In the genomic region with DNA sequence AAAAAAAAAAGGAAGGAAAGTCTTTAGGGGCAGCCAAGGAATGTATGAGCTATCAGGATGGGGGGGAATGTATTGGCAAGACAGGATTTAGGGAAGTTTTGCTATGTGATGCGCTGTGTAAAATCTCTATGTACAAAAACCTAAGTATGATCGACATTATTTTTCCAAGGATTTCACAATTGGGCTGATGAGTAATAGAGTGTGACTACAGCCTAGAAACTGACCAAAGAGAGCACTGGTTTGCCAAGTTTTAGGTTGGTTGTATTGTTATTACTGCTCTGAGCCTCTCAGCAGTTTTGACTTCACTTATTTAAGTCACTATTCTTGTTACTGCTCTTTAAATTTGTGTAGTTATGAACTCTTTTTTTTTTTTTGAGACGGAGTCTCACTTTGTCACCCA, we compare ENCODE assay signal across 16 cellular contexts.
DNase-seq lines count a peak whose midpoint lies in the region; ATAC-seq and TF ChIP-seq lines count a peak whose summit lies in the region.
"Had no signal": no experiment of that assay in that cellular context is flagged by ENCODE, and none has a peak within 500 bp of the region (broad histone marks: within the 10 kb centered on the region; RNA-seq: fewer than 3 reads in every experiment).

No MANE protein-coding gene starts in this region.

- no peak overlapping the region for H2BK120ac ChIP-seq in mesenchymal stem cell (ENCODE audit: low read depth, low read length)

- no peak overlapping the region for H2BK5ac ChIP-seq in mesenchymal stem cell (ENCODE audit: low read depth, low read length, poor library complexity, severe bottlenecking)

- POLR2A ChIA-PET in PC-9 (lab: Charles Lee; ENCODE audit: unreplicated experiment), result no interaction called here

- no peaks in the 10 kb centered on the region for H3K4me1 Mint-ChIP-seq in nephron progenitor cell
- H3K4me1 Mint-ChIP-seq: activated naive CD8-positive, alpha-beta T cell treated with anti-CD3 and anti-CD28 coated beads, Interleukin-2, amount 10 ng/mL, durations not matched to agents 7 days and 5 days had no signal

- no peak overlapping the region for H3K9ac ChIP-seq in mesenchymal stem cell (ENCODE audit: low read length)
- H3K9ac ChIP-seq: BLaER1 had no signal

- H3K9me2 ChIP-seq in PC-9 (ENCODE audit: insufficient read depth), result no peaks in the 10 kb centered on the region

- DNase-seq in Daoy (ENCODE audit: low read depth) (peak; percentile 56), PC-9 (peak in 1 of 2 experiments; percentile 73), epithelial cell of esophagus (ENCODE audit: low read depth) (peak; percentile 89), mesenchymal stem cell (peak; percentile 6), lower lobe of right lung (no peak), nephron progenitor cell (no peak), GM20000 (ENCODE audit: low spot score) (no peak)
- DNase-seq: activated CD4-positive, CD25-positive, alpha-beta regulatory T cell treated with anti-CD3 and anti-CD28 coated beads, Interleukin-2, amount 50 U/mL, for 72 hours; activated naive CD8-positive, alpha-beta T cell treated with anti-CD3 and anti-CD28 coated beads, Interleukin-2, amount 10 ng/mL, durations not matched to agents 7 days and 5 days; cortex of kidney; NCI-H146; NCI-H510A treated with DMSO at 0.1 percent for 48 hours; T-helper 1 cell had no signal

- H3K9me3 ChIP-seq in PC-9 (ENCODE audit: insufficient read depth, low read depth) (peaks cover 16% of the 10 kb centered on the region; the same call in 1 of the 2 replicates), mesenchymal stem cell (ENCODE audit: control insufficient read depth, low read length) (no peaks in the 10 kb centered on the region), lower lobe of right lung (no peaks in the 10 kb centered on the region)
- H3K9me3 ChIP-seq: BLaER1, thoracic aorta had no signal

- intact Hi-C loops in PC-9 (cut with micrococcal nuclease; ENCODE audit: unreplicated experiment) (loop anchor here (10.0 kb wide), 1 partner anchor 164 kb away; no protein-coding TSS in a partner anchor), lower lobe of right lung (cut with DNase I) (no loop called here)

- H3K36me3 ChIP-seq in PC-9 (ENCODE audit: low read depth), result no peaks in the 10 kb centered on the region
- no peaks in the 10 kb centered on the region for H3K36me3 ChIP-seq in mesenchymal stem cell (ENCODE audit: control insufficient read depth in 1 of 2, insufficient read depth in 2 of 2, low read depth in 1 of 2, low read length in 2 of 2)
- no peaks in the 10 kb centered on the region for H3K36me3 ChIP-seq in lower lobe of right lung
- H3K36me3 ChIP-seq: BLaER1, thoracic aorta had no signal

- H2BK12ac ChIP-seq in mesenchymal stem cell (ENCODE audit: low read length in 2 of 2), result no peak overlapping the region

- H3K23ac ChIP-seq in mesenchymal stem cell (ENCODE audit: low read length in 2 of 2), result no peak overlapping the region

- H3K9me3 Mint-ChIP-seq in nephron progenitor cell, result no peaks in the 10 kb centered on the region

- no peak overlapping the region for H3K4me3 Mint-ChIP-seq in nephron progenitor cell
- H3K4me3 Mint-ChIP-seq: activated naive CD8-positive, alpha-beta T cell treated with anti-CD3 and anti-CD28 coated beads, Interleukin-2, amount 10 ng/mL, durations not matched to agents 7 days and 5 days had no signal

- H3K27me3 ChIP-seq in PC-9 (ENCODE audit: insufficient read depth, low read depth) (no peaks in the 10 kb centered on the region), mesenchymal stem cell (ENCODE audit: control insufficient read depth in 1 of 2, insufficient read depth in 1 of 2, low read length in 2 of 2) (no peaks in the 10 kb centered on the region), lower lobe of right lung (ENCODE audit: low read depth) (no peaks in the 10 kb centered on the region)
- H3K27me3 ChIP-seq: BLaER1 had no signal

- H3K4ac ChIP-seq in mesenchymal stem cell (ENCODE audit: low read depth in 1 of 2, low read length in 2 of 2), result no peak overlapping the region

- H4K8ac ChIP-seq in mesenchymal stem cell (ENCODE audit: low read length), result no peak overlapping the region

- H4K91ac ChIP-seq in mesenchymal stem cell (ENCODE audit: low read length), result no peak overlapping the region

- WGBS in mesenchymal stem cell, result 92% methylated on average over 3 of the region's 3 CpGs

- TF ChIP-seq CTCF in PC-9 (conservative IDR thresholded peaks at IDR 0.05) (no peak), epithelial cell of esophagus (IDR thresholded peaks at IDR 0.05; ENCODE audit: insufficient read depth, low read depth, low read length, missing control alignments) (no peak), lower lobe of right lung (IDR thresholded peaks at IDR 0.05) (no peak), nephron progenitor cell (IDR thresholded peaks at IDR 0.05) (no peak), GM20000 (IDR thresholded peaks at IDR 0.05; ENCODE audit: extremely low read depth, missing control alignments) (no peak)

- H3K27ac ChIP-seq in PC-9 (no peak overlapping the region), mesenchymal stem cell (ENCODE audit: low read length, poor library complexity, severe bottlenecking) (no peak overlapping the region), lower lobe of right lung (no peak overlapping the region)
- H3K27ac ChIP-seq: BLaER1, thoracic aorta had no signal

- no TSS peak for BruUV-seq in PC-9 (replicated peaks; lab: Mats Ljungman, UMichigan)

- peaks cover 8% of the 10 kb centered on the region for H3K27me3 Mint-ChIP-seq in nephron progenitor cell (ENCODE audit: low read depth, poor library complexity)
- H3K27me3 Mint-ChIP-seq: activated naive CD8-positive, alpha-beta T cell treated with anti-CD3 and anti-CD28 coated beads, Interleukin-2, amount 10 ng/mL, durations not matched to agents 7 days and 5 days had no signal

- H3K36me3 Mint-ChIP-seq in nephron progenitor cell (ENCODE audit: low read depth), result no peaks in the 10 kb centered on the region
- H3K36me3 Mint-ChIP-seq: activated naive CD8-positive, alpha-beta T cell treated with anti-CD3 and anti-CD28 coated beads, Interleukin-2, amount 10 ng/mL, durations not matched to agents 7 days and 5 days had no signal

- no peaks in the 10 kb centered on the region for H3K79me1 ChIP-seq in mesenchymal stem cell (replicated peaks; ENCODE audit: low read length, poor library complexity, severe bottlenecking)

- 0 out of 2 replicates have a peak, but pooled peaks cover 4% of the 10 kb centered on the region for H3K79me2 ChIP-seq in PC-9 (ENCODE audit: low read depth)

- no peak overlapping the region for H3K14ac ChIP-seq in mesenchymal stem cell (ENCODE audit: low read length in 2 of 2)

- no peak overlapping the region for H3K18ac ChIP-seq in mesenchymal stem cell (ENCODE audit: low read depth in 1 of 2, low read length in 2 of 2)

- H3K27ac Mint-ChIP-seq in nephron progenitor cell, result no peak overlapping the region
- H3K27ac Mint-ChIP-seq: activated naive CD8-positive, alpha-beta T cell treated with anti-CD3 and anti-CD28 coated beads, Interleukin-2, amount 10 ng/mL, durations not matched to agents 7 days and 5 days had no signal

- H3K4me3 ChIP-seq in PC-9, result no peak overlapping the region
- no peak overlapping the region for H3K4me3 ChIP-seq in epithelial cell of esophagus (ENCODE audit: low read length)
- no peak overlapping the region for H3K4me3 ChIP-seq in mesenchymal stem cell (ENCODE audit: insufficient read depth in 1 of 2, low read depth in 1 of 2, low read length in 2 of 2)
- no peak overlapping the region for H3K4me3 ChIP-seq in lower lobe of right lung
- H3K4me3 ChIP-seq: BLaER1, thoracic aorta had no signal

- ATAC-seq in lower lobe of right lung (no peak), HG02610 (IDR thresholded peaks at IDR 0.05; ENCODE audit: unreplicated experiment) (no peak)

- H3K4me1 ChIP-seq in PC-9 (replicated peaks; ENCODE audit: insufficient read depth) (peaks cover 51% of the 10 kb centered on the region), mesenchymal stem cell (ENCODE audit: control insufficient read depth, insufficient read depth, low read depth, low read length) (no peaks in the 10 kb centered on the region), lower lobe of right lung (no peaks in the 10 kb centered on the region)
- H3K4me1 ChIP-seq: BLaER1 had no signal

- H4K20me1 ChIP-seq in PC-9 (ENCODE audit: insufficient read depth), result no peaks in the 10 kb centered on the region
- H4K20me1 ChIP-seq: BLaER1 had no signal

- H2BK15ac ChIP-seq in mesenchymal stem cell (ENCODE audit: low read depth, poor library complexity, severe bottlenecking), result no peak overlapping the region

- CTCF ChIA-PET in PC-9 (lab: Charles Lee), result no interaction called here

- peaks cover 27% of the 10 kb centered on the region for H3F3A ChIP-seq in PC-9 (ENCODE audit: insufficient read depth, low read depth)

- H3K4me2 ChIP-seq in PC-9, result peak overlapping the region; percentile 35
- H3K4me2 ChIP-seq in mesenchymal stem cell (ENCODE audit: low read length, poor library complexity, severe bottlenecking), result no peak overlapping the region
- H3K4me2 ChIP-seq: BLaER1 had no signal

- no peak overlapping the region for H2AK5ac ChIP-seq in mesenchymal stem cell (ENCODE audit: low read length, severe bottlenecking)

- H2AFZ ChIP-seq in PC-9 (no peak overlapping the region), mesenchymal stem cell (ENCODE audit: low read depth, low read length) (no peak overlapping the region)

Comparison
In these comparisons a context has a peak if more than half of its experiments do, and no peak if none do; other contexts are left out.
1. DNase-seq: peak in Daoy (single experiment), epithelial cell of esophagus (single experiment) and mesenchymal stem cell (single experiment); none in lower lobe of right lung (single experiment), nephron progenitor cell (single experiment) and GM20000 (single experiment).